Comparison of ENCODE assay signal across 8 cellular contexts in genomic region chr12:22046090-22046967, GRCh38. TPM values are rescaled to one million over a fixed set of nuclear protein-coding genes. Genes with fewer than 3 reads are reported as not detected.
A peak's percentile ranks its signal among the peaks of the same experiment; 100 is the strongest.
DNase-seq lines count a peak whose midpoint lies in the region; ATAC-seq, FAIRE-seq and TF ChIP-seq lines count a peak whose summit lies in the region.

TSS of gene CMAS (plus strand) at chr12:22046218. CDS start at chr12:22046304, 86 bp downstream.

- H3K79me2 ChIP-seq in OCI-LY7 (ENCODE audit: insufficient read depth, low read depth, low read length) = peaks cover 16% of the 10 kb centered on the region; the same call in 1 of the 2 replicates

- H3K27me3 ChIP-seq in esophagus (ENCODE audit: control insufficient read depth in 1 of 2, insufficient read depth in 2 of 2, low read length in 2 of 2) (no peaks in the 10 kb centered on the region), muscle layer of colon (ENCODE audit: control insufficient read depth in 1 of 2, insufficient read depth in 2 of 2, low read length in 2 of 2) (no peaks in the 10 kb centered on the region)

- TF ChIP-seq CTCF in D721Med (IDR thresholded peaks at IDR 0.05; ENCODE audit: insufficient read depth, missing control alignments) (no peak), OCI-LY7 (conservative IDR thresholded peaks at IDR 0.05; ENCODE audit: low read length) (no peak)

- H3K4me1 ChIP-seq in OCI-LY7 (ENCODE audit: insufficient read depth, low read length, poor library complexity, severe bottlenecking) (peaks cover 4% of the 10 kb centered on the region), esophagus (ENCODE audit: control insufficient read depth in 2 of 2, insufficient read depth in 2 of 2, low read length in 1 of 2) (no peaks in the 10 kb centered on the region), muscle layer of colon (ENCODE audit: insufficient read depth, low read length) (peaks cover 25% of the 10 kb centered on the region)

- DNase-seq in D721Med (ENCODE audit: insufficient read length, low spot score) (peak; percentile 30), HTR-8/SVneo (ENCODE audit: insufficient read length, low spot score) (peak; percentile 64), OCI-LY7 (ENCODE audit: low spot score) (peak; percentile 78)
- DNase-seq in activated T-cell treated with anti-CD3 and anti-CD28 coated beads, Interleukin-2, amount 50 U/mL, for 1 hour = peak; percentile 84
- DNase-seq in stimulated activated CD8-positive, alpha-beta memory T cell treated with anti-CD3 and anti-CD28 coated beads, Interleukin-7, amount 100 ng/mL, for 24 hours (ENCODE audit: low read depth) = peak; percentile 53

- peak within 1 kb of the TSS; percentile 52 for H3K27ac ChIP-seq in OCI-LY7 (ENCODE audit: low read depth, low read length, poor library complexity, severe bottlenecking)
- peak within 1 kb of the TSS; percentile 95 to 97 for H3K27ac ChIP-seq in esophagus (ENCODE audit: low read depth in 2 of 2, low read length in 1 of 2)
- H3K27ac ChIP-seq in muscle layer of colon (ENCODE audit: low read depth, low read length) = peak within 1 kb of the TSS; percentile 93

- intact Hi-C loops in OCI-LY7 (cut with micrococcal nuclease; ENCODE audit: unreplicated experiment) = loop anchor here (5.0 to 10.0 kb wide), 2 partner anchors 498 to 581 kb away; partner anchors contain the start of genes C2CD5 and ETNK1

- H4K20me1 ChIP-seq in OCI-LY7 (ENCODE audit: insufficient read depth, low read length) = peaks cover 6% of the 10 kb centered on the region; the same call in 1 of the 2 replicates

- H3K4me2 ChIP-seq in OCI-LY7 (ENCODE audit: low read length) = peak within 1 kb of the TSS; percentile 69

- no TSS peak for BruUV-seq in OCI-LY7 (replicated peaks; lab: Mats Ljungman, UMichigan)

- CTCF ChIA-PET in OCI-LY7 (lab: Charles Lee; ENCODE audit: unreplicated experiment) = interaction anchor here (1.0 to 2.1 kb wide), 2 partner anchors 10 kb away, joined by 6 to 7 read pairs; no protein-coding TSS in a partner anchor

- POLR2A ChIA-PET in OCI-LY7 (lab: Charles Lee) = interaction anchor here (0.6 to 2.0 kb wide), 7 partner anchors 9 to 548 kb away, joined by 3 to 10 read pairs (median 4); no protein-coding TSS in a partner anchor

- H3K36me3 ChIP-seq in OCI-LY7 (ENCODE audit: insufficient read depth, low read length) (peaks cover 12% of the 10 kb centered on the region), esophagus (ENCODE audit: control insufficient read depth in 2 of 2, insufficient read depth in 2 of 2, low read length in 1 of 2) (no peaks in the 10 kb centered on the region), muscle layer of colon (ENCODE audit: insufficient read depth, low read length) (no peaks in the 10 kb centered on the region)

- peak within 1 kb of the TSS; percentile 88 for H2AFZ ChIP-seq in OCI-LY7 (ENCODE audit: low read length)

- H3K9me2 ChIP-seq in OCI-LY7 (ENCODE audit: insufficient read depth, low read length) = no peaks in the 10 kb centered on the region

- H3K9me3 ChIP-seq in OCI-LY7 (ENCODE audit: low read length) (no peaks in the 10 kb centered on the region), esophagus (ENCODE audit: control insufficient read depth in 2 of 2, insufficient read depth in 1 of 2, low read depth in 1 of 2, low read length in 1 of 2) (no peaks in the 10 kb centered on the region), muscle layer of colon (ENCODE audit: low read length) (no peaks in the 10 kb centered on the region)

- FAIRE-seq in D721Med (lab: Jason Lieb, UNC) (no peak), HTR-8/SVneo (lab: Jason Lieb, UNC) (peak; percentile 54)

- H3K4me3 ChIP-seq in OCI-LY7 (ENCODE audit: low read depth, low read length, poor library complexity, severe bottlenecking) = peak within 1 kb of the TSS; percentile 98
- H3K4me3 ChIP-seq in esophagus (ENCODE audit: low read depth in 1 of 2, low read length in 2 of 2) = peak within 1 kb of the TSS; percentile 89 to 96
- H3K4me3 ChIP-seq in muscle layer of colon (ENCODE audit: low read depth in 1 of 2, low read length in 2 of 2) = peak within 1 kb of the TSS; percentile 76 to 99

- peak within 1 kb of the TSS; percentile 46 for H3K9ac ChIP-seq in muscle layer of colon (ENCODE audit: low read length)

- 0% methylated on average over 54 to 64 of the region's 64 CpGs for WGBS in esophagus, 2 donors

- ATAC-seq in GM21381 (IDR thresholded peaks at IDR 0.05; ENCODE audit: unreplicated experiment) = peak; percentile 91

RNA-seq across cellular contexts. Expression of gene CMAS, which starts in this region (rescaled TPM):
- 19.9 and 22.2 TPM in 2 replicates for total RNA-seq in OCI-LY7 (2014; rRNA removed; shearing (Covaris generic))
- 40.2 and 41.1 TPM in 2 replicates for total RNA-seq in OCI-LY7 (2022)
- polyA plus RNA-seq in esophagus = 100 to 1,000 TPM in 1 of 2 donors, 10 to 100 TPM in 1; 79.9 to 103 TPM

Comparison
In these comparisons a context has a peak if more than half of its experiments do, and no peak if none do; other contexts are left out.
1. Peak in every context shown above with its lines: DNase-seq, ATAC-seq, H3K4me3 ChIP-seq and H3K27ac ChIP-seq.
2. DNase-seq: peak in every context shown above with its lines; median percentile 84 in activated T-cell treated with anti-CD3 and anti-CD28 coated beads, Interleukin-2, amount 50 U/mL, for 1 hour; 78 in OCI-LY7; 64 in HTR-8/SVneo; 53 in stimulated activated CD8-positive, alpha-beta memory T cell treated with anti-CD3 and anti-CD28 coated beads, Interleukin-7, amount 100 ng/mL, for 24 hours; 30 in D721Med.